ENCODE assay signal across 14 cellular contexts in the genomic region with DNA sequence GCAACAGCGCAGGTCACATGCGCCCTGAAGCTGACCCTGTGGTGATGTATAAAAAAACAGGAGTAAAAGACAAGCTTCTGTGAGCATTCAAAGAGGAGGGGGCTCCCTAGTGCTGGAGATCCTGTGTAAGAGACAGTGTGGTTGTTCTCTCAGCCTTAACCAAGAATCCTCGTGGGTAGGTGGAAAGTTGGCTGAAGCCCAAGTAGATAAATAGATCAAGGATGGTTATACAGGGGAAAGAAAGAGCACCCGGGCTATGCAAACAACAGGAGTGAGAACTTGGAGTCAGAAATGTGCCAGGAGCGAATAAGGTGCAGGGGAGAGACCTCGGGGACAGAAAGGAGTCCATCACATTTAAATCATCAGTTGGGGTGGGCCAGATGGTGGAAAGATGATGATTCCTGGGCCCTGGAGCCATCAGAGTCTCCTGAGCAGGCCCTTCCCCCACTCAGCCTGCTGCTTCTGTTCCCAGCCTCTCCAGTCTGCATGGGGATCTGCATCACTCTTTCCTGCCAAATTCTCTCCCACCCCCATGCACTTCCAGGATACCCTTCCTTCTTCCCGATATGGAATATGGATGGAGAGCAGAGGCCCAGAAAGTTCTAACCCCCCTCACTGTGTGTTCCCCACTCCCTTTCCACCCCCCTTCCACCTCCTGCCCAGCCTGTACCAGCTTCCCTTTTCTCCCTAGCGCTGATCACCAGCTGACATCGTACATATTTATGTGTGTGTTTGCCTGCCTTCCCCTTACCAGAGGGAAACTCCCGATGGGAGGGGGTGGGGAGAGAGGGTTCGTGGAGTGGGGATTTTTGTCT.
DNase-seq lines count a peak whose midpoint lies in the region; ATAC-seq, FAIRE-seq and TF ChIP-seq lines count a peak whose summit lies in the region.
"Had no signal": no experiment of that assay in that cellular context is flagged by ENCODE, and none has a peak within 500 bp of the region (broad histone marks: within the 10 kb centered on the region; RNA-seq: fewer than 3 reads in every experiment).

No MANE protein-coding gene starts in this region.

- H3K9me3 ChIP-seq in duodenal mucosa (ENCODE audit: control insufficient read depth in 1 of 2, low read length in 2 of 2) (no peaks in the 10 kb centered on the region), pancreas (no peaks in the 10 kb centered on the region)
- H3K9me3 ChIP-seq: BLaER1 had no signal

- ATAC-seq in pancreas (peak; percentile 29 to 52 (median 42)), HG03442 (IDR thresholded peaks at IDR 0.05; ENCODE audit: unreplicated experiment) (no peak)
- ATAC-seq: natural killer cell treated with Interleukin-12 subunit alpha and Interleukin-12 subunit beta and Interleukin-15 and Interleukin-18, amount 100 ng/mL, for 72 hours; T-cell had no signal

- H3K4me3 ChIP-seq in duodenal mucosa (ENCODE audit: low read depth in 1 of 2, low read length in 2 of 2), result peak overlapping the region; percentile 41 to 46
- H3K4me3 ChIP-seq in pancreas, result no peak overlapping the region
- H3K4me3 ChIP-seq: BLaER1 had no signal

- FAIRE-seq in pancreas (lab: Jason Lieb, UNC) (no peak), H54 (lab: Jason Lieb, UNC) (no peak), D721Med (lab: Jason Lieb, UNC) (no peak)
- FAIRE-seq: endothelial cell of umbilical vein had no signal

- intact Hi-C loops in pancreas (cut with DNase I), result no loop called here

- WGBS in pancreas, 2 donors, result 38 to 48% methylated on average over 11 of the region's 11 CpGs

- H3K9ac ChIP-seq in duodenal mucosa (ENCODE audit: low read depth in 1 of 2, low read length in 2 of 2), result peak overlapping the region; percentile 33 to 42
- H3K9ac ChIP-seq: BLaER1, KMS-11 had no signal

- H3K27ac ChIP-seq in duodenal mucosa (ENCODE audit: low read depth, low read length) (no peak overlapping the region), pancreas (no peak overlapping the region)
- H3K27ac ChIP-seq: BLaER1, KMS-11 had no signal

- H3K4me1 ChIP-seq in duodenal mucosa (ENCODE audit: control insufficient read depth in 1 of 2, insufficient read depth in 2 of 2, low read length in 2 of 2) (peaks cover 37 to 64% of the 10 kb centered on the region in 2 donors), pancreas (peaks cover 0 to 18% (median 2%) of the 10 kb centered on the region in 3 donors)

- H3K27me3 ChIP-seq in duodenal mucosa (ENCODE audit: control insufficient read depth in 1 of 2, insufficient read depth in 2 of 2, low read length in 2 of 2) (no peaks in the 10 kb centered on the region), pancreas (no peaks in the 10 kb centered on the region)
- H3K27me3 ChIP-seq: BLaER1 had no signal

- H3K36me3 ChIP-seq in duodenal mucosa (ENCODE audit: control insufficient read depth in 1 of 2, insufficient read depth in 2 of 2, low read length in 2 of 2) (no peaks in the 10 kb centered on the region), pancreas (no peaks in the 10 kb centered on the region)
- H3K36me3 ChIP-seq: BLaER1 had no signal

- TF ChIP-seq POLR2A in H54 (IDR thresholded peaks at IDR 0.05; ENCODE audit: low read depth, low read length), result no peak

- DNase-seq in DMS153 (lab: John Stamatoyannopoulos, UW), result peak; percentile 57
- peak; percentile 14 for DNase-seq in NCI-H2196 treated with DMSO at 0.1 percent for 48 hours (lab: John Stamatoyannopoulos, UW; ENCODE audit: unreplicated experiment)
- DNase-seq in pancreas, result no peak
- DNase-seq in H54 (ENCODE audit: insufficient read length, low spot score), result no peak
- no peak for DNase-seq in D721Med (ENCODE audit: insufficient read length, low spot score)
- DNase-seq in LoVo (ENCODE audit: low spot score), result no peak
- DNase-seq: NCI-H774, T-cell had no signal

- TF ChIP-seq CTCF in pancreas (IDR thresholded peaks at IDR 0.05) (no peak), D721Med (IDR thresholded peaks at IDR 0.05; ENCODE audit: insufficient read depth, missing control alignments) (no peak)

Comparison
In these comparisons a context has a peak if more than half of its experiments do, and no peak if none do; other contexts are left out.
1. DNase-seq: peak in DMS153 (single experiment) and NCI-H2196 treated with DMSO at 0.1 percent for 48 hours (single experiment); none in pancreas (0 of 6), H54 (single experiment), D721Med (single experiment) and LoVo (single experiment).
2. H3K4me3 ChIP-seq: peak in duodenal mucosa (2 of 2); none in pancreas (0 of 4).